In the genomic region with DNA sequence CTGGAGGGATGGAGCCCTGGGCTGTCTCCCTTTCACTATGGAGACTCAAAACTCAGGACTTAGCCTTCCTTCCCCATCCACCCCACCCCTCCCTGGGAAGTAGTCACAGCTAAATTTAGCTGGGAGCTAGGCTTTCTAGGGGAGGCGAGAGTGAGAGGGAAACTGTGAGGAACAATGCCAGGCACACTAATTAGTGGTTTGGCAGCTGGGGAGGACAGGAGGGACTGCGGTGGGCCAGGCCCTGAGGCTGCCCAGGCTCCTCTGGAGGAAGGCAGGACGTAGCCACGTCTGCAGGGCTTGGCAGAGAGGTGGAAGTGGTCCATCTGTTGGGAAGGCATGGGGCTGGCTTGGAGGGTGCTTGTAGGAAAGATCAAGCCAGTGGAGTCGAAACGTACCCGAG, we compare ENCODE assay signal across 19 cellular contexts.
DNase-seq lines count a peak whose midpoint lies in the region; ATAC-seq, FAIRE-seq and TF ChIP-seq lines count a peak whose summit lies in the region.
"Had no signal": no experiment of that assay in that cellular context is flagged by ENCODE, and none has a peak within 500 bp of the region (broad histone marks: within the 10 kb centered on the region; RNA-seq: fewer than 3 reads in every experiment).

No MANE protein-coding gene starts in this region.

- H2BK12ac ChIP-seq in H1 (ENCODE audit: low read depth, low read length): 0 out of 2 replicates have a peak overlapping the region, but pooled peaks have one; percentile 39

- TF ChIP-seq RAD21 in H1 (IDR thresholded peaks at IDR 0.05 in 1 of 2, conservative IDR thresholded peaks at IDR 0.05 in 1 of 2; ENCODE audit: low read depth in 2 of 2, low read length in 2 of 2): no peak

- H3K4ac ChIP-seq in H1 (replicated peaks; ENCODE audit: insufficient read length, low read depth, low read length): no peak overlapping the region

- H3K27ac ChIP-seq in H1 (ENCODE audit: low read depth, low read length) (no peak overlapping the region), spleen (no peak overlapping the region)
- H3K27ac ChIP-seq: parathyroid adenoma, PC-9 had no signal

- H4K20me1 ChIP-seq in H1 (replicated peaks in 1 of 2; ENCODE audit: control insufficient read depth in 1 of 2, insufficient read depth in 2 of 2, low read length in 2 of 2): peaks cover 0 to 7% of the 10 kb centered on the region in 2 experiments

- H3K79me1 ChIP-seq in H1 (ENCODE audit: low read depth, low read length): peaks cover 4% of the 10 kb centered on the region; the same call in 1 of the 2 replicates

- H2AFZ ChIP-seq in H1 (ENCODE audit: low read length): no peak overlapping the region
- H2AFZ ChIP-seq: parathyroid adenoma, PC-9 had no signal

- H3K4me3 ChIP-seq in H1 (ENCODE audit: extremely low read depth in 1 of 4, insufficient read depth in 2 of 4, low read depth in 3 of 4, low read length in 4 of 4) (no peak overlapping the region), spleen (no peak overlapping the region)
- H3K4me3 ChIP-seq: PC-9 had no signal

- no peak for ATAC-seq in HG03442 (IDR thresholded peaks at IDR 0.05; ENCODE audit: unreplicated experiment)
- no peak for ATAC-seq in HG03439 (IDR thresholded peaks at IDR 0.05; ENCODE audit: unreplicated experiment)
- ATAC-seq: activated naive CD4-positive, alpha-beta T cell treated with anti-CD3 and anti-CD28 coated beads, Interleukin-2, amount 50 U/mL, for 72 hours; left lobe of liver; stimulated activated memory B cell treated with anti-CD40 and anti-IgM and Interleukin-4, amounts not matched to agents 10 μg/mL and 1 μg/mL and 100 μg/mL, for 72 hours had no signal

- no peak for TF ChIP-seq EP300 in H1 (IDR thresholded peaks at IDR 0.05; ENCODE audit: borderline replicate concordance in 1 of 2, low read depth in 2 of 2, low read length in 2 of 2)

- H2BK20ac ChIP-seq in H1 (ENCODE audit: low read length): no peak overlapping the region

- no peaks in the 10 kb centered on the region; a peak in 1 of 4 replicates for H3K79me2 ChIP-seq in H1 (ENCODE audit: control insufficient read depth in 1 of 2, insufficient read depth in 2 of 2, low read length in 2 of 2)
- H3K79me2 ChIP-seq: parathyroid adenoma had no signal

- no peak overlapping the region for H3K14ac ChIP-seq in H1 (ENCODE audit: insufficient read length)

- no peak overlapping the region for H3K23ac ChIP-seq in H1 (ENCODE audit: insufficient read length)

- H3K4me1 ChIP-seq in H1 (replicated peaks in 1 of 4; ENCODE audit: control insufficient read depth in 3 of 4, insufficient read depth in 4 of 4, low read length in 3 of 4) (peaks cover 0 to 2% (median 0%) of the 10 kb centered on the region in 4 experiments; a peak in 2 of 7 replicates), spleen (no peaks in the 10 kb centered on the region)
- H3K4me1 ChIP-seq: parathyroid adenoma had no signal

- H3K36me3 ChIP-seq in H1 (ENCODE audit: control insufficient read depth in 2 of 4, insufficient read depth in 4 of 4, low read length in 3 of 4) (no peaks in the 10 kb centered on the region), spleen (no peaks in the 10 kb centered on the region)

- intact Hi-C loops in spleen (cut with DNase I; ENCODE audit: low total_unique reads): no loop called here

- no peak overlapping the region for H2BK5ac ChIP-seq in H1 (ENCODE audit: low read depth, low read length)

- no peak overlapping the region for H2AK5ac ChIP-seq in H1 (ENCODE audit: low read depth, low read length)

- TF ChIP-seq POLR2A in H1 (IDR thresholded peaks at IDR 0.05; ENCODE audit: control extremely low read depth in 1 of 2, low read depth in 2 of 2, low read length in 2 of 2): no peak
- no peak for TF ChIP-seq POLR2A in spleen (IDR thresholded peaks at IDR 0.05)

- no peaks in the 10 kb centered on the region for H3K23me2 ChIP-seq in H1 (ENCODE audit: low read depth, low read length)

- H4K5ac ChIP-seq in H1 (ENCODE audit: insufficient read length, low read depth, low read length): no peak overlapping the region

- H2BK120ac ChIP-seq in H1 (replicated peaks; ENCODE audit: low read depth, low read length): no peak overlapping the region

- H3K27me3 ChIP-seq in H1 (replicated peaks in 1 of 4; ENCODE audit: control insufficient read depth in 3 of 4, extremely low read depth in 1 of 4, insufficient read depth in 3 of 4, low read length in 3 of 4): no peaks in the 10 kb centered on the region
- H3K27me3 ChIP-seq in spleen (replicated peaks in 1 of 7): peaks cover 0 to 40% (median 0%) of the 10 kb centered on the region in 7 donors

- H3K4me2 ChIP-seq in H1 (ENCODE audit: insufficient read depth in 1 of 2, low read depth in 2 of 2, low read length in 2 of 2): no peak overlapping the region
- H3K4me2 ChIP-seq: PC-9 had no signal

- WGBS in H1 (ENCODE audit: extremely low coverage in 1 of 2, insufficient coverage in 1 of 2, insufficient read length in 1 of 2, insufficient replicate concordance in 2 of 2, low coverage in 1 of 2, low lambda C conversion rate in 2 of 2, missing lambda C conversion rate in 1 of 2), 2 experiments: 78% methylated on average over 7 of the region's 7 CpGs; no CpG with 5 or more reads in 1 of the 2 experiments
- 48 to 62% (median 57%) methylated on average over 7 of the region's 7 CpGs for WGBS in spleen, 5 donors

- TF ChIP-seq CTCF in H1 (IDR thresholded peaks at IDR 0.05; ENCODE audit: control extremely low read depth in 1 of 3, insufficient read depth in 1 of 3, low read depth in 1 of 3, low read length in 3 of 3) (no peak), spleen (IDR thresholded peaks at IDR 0.05 in 8 of 11, conservative IDR thresholded peaks at IDR 0.05 in 3 of 11) (no peak)

- H3K9me3 ChIP-seq in H1 (ENCODE audit: insufficient read depth in 2 of 2, low read depth in 1 of 2, low read length in 1 of 2) (no peaks in the 10 kb centered on the region), spleen (no peaks in the 10 kb centered on the region)

- H4K8ac ChIP-seq in H1 (ENCODE audit: extremely low read depth, insufficient read depth, low read length): no peak overlapping the region

- DNase-seq in NCI-H2227 (lab: John Stamatoyannopoulos, UW; ENCODE audit: unreplicated experiment) (peak; percentile 9), NCI-H2227 treated with DMSO at 0.1 percent for 48 hours (lab: John Stamatoyannopoulos, UW) (no peak), NCI-H1694 (lab: John Stamatoyannopoulos, UW) (peak; percentile 68), H1 (ENCODE audit: low read depth in 1 of 2, low spot score in 2 of 2) (no peak), spleen (peak; percentile 32), HTR-8/SVneo (ENCODE audit: insufficient read length, low spot score) (no peak)
- DNase-seq: 8988T; activated CD4-positive, alpha-beta T cell treated with anti-CD3 and anti-CD28 coated beads, Interleukin-2, amount 50 U/mL, for 48 hours; activated T-cell treated with anti-CD3 and anti-CD28 coated beads, Interleukin-2, amount 50 U/mL, for 1 hour; effector memory CD4-positive, alpha-beta T cell; NCI-H187 treated with DMSO at 0.1 percent for 48 hours; PC-9 had no signal

- H3K18ac ChIP-seq in H1 (ENCODE audit: extremely low read depth, low read length): no peak overlapping the region

- no peak overlapping the region for H4K91ac ChIP-seq in H1 (replicated peaks; ENCODE audit: insufficient read length, low read length)

- H2BK15ac ChIP-seq in H1 (ENCODE audit: low read length): no peak overlapping the region

- POLR2A ChIA-PET in H1 (lab: Charles Lee; ENCODE audit: partially characterized antibody): no interaction called here

- FAIRE-seq in H1 (lab: Jason Lieb, UNC): no peak
- no peak for FAIRE-seq in HTR-8/SVneo (lab: Jason Lieb, UNC)
- FAIRE-seq: GM12891 had no signal

- no peak overlapping the region for H3K9ac ChIP-seq in H1 (replicated peaks in 1 of 4; ENCODE audit: extremely low read depth in 1 of 4, low read depth in 3 of 4, low read length in 3 of 4)
- H3K9ac ChIP-seq: parathyroid adenoma had no signal

- CTCF ChIA-PET in H1 (lab: Charles Lee; ENCODE audit: partially characterized antibody): interaction anchor here (1.0 to 1.9 kb wide), 5 partner anchors 12 to 127 kb away, joined by 3 to 7 read pairs (median 4); no protein-coding TSS in a partner anchor

- no peak overlapping the region for H3K56ac ChIP-seq in H1 (replicated peaks; ENCODE audit: insufficient read length, low read depth, low read length)

TF ChIP-seq in H1, 55 proteins besides CTCF, POLR2A, EP300 and RAD21:
- TF ChIP-seq SP2 (IDR thresholded peaks at IDR 0.05; ENCODE audit: low read length): no peak
- TF ChIP-seq SUZ12 (IDR thresholded peaks at IDR 0.05; ENCODE audit: low read length): no peak
- no peak for TF ChIP-seq GABPA (IDR thresholded peaks at IDR 0.05; ENCODE audit: borderline replicate concordance, insufficient read depth, low read length)
- no peak for TF ChIP-seq SAP30 (IDR thresholded peaks at IDR 0.05; ENCODE audit: insufficient read depth, insufficient replicate concordance, low read length)
- no peak for TF ChIP-seq HDAC2 (IDR thresholded peaks at IDR 0.05; ENCODE audit: borderline replicate concordance in 1 of 2, low read depth in 2 of 2, low read length in 2 of 2)

Comparison
In these comparisons a context has a peak if more than half of its experiments do, and no peak if none do; other contexts are left out.
1. DNase-seq: peak in NCI-H2227 (single experiment), NCI-H1694 (single experiment) and spleen (single experiment); none in NCI-H2227 treated with DMSO at 0.1 percent for 48 hours (single experiment), H1 (0 of 2) and HTR-8/SVneo (single experiment).